ENCODE assay signal across 19 cellular contexts in the genomic region with DNA sequence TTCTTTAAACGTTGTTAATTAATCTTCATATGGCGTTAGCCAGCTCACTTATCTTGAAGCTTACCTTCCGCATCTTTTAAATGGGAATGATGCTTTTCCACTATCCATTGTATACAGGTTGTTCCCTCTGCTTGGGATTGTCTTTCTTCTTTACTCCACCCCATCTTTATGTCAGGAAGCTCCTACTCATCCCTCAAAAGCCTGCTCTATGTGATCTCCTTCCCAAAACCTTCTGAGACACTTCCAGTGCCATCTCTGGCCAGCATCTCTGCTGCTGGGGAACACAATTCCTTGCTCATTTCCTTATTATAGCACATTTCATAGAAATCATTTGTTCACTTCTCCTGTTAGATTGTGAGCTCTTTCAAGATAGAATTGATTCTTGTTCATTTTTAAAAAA. TPM values are rescaled to one million over a fixed set of nuclear protein-coding genes. Genes with fewer than 3 reads are reported as not detected.
DNase-seq lines count a peak whose midpoint lies in the region; ATAC-seq, FAIRE-seq and TF ChIP-seq lines count a peak whose summit lies in the region.
"Had no signal": no experiment of that assay in that cellular context is flagged by ENCODE, and none has a peak within 500 bp of the region (broad histone marks: within the 10 kb centered on the region; RNA-seq: fewer than 3 reads in every experiment).

No MANE protein-coding gene starts in this region.

- H3K9me3 ChIP-seq in HEK293 (ENCODE audit: control insufficient read depth, insufficient read depth, low read depth, low read length) (no peaks in the 10 kb centered on the region), body of pancreas (no peaks in the 10 kb centered on the region)
- H3K9me3 ChIP-seq: left lung, testis had no signal

- no peak for DNase-seq in activated T-cell treated with anti-CD3 and anti-CD28 coated beads, Interleukin-2, amount 50 U/mL, for 4 hours
- DNase-seq in activated T-cell treated with anti-CD3 and anti-CD28 coated beads for 4 hours (no peak), germinal center (ENCODE audit: low spot score) (no peak), GM12892 (ENCODE audit: insufficient read length) (no peak), body of pancreas (no peak)
- DNase-seq in stimulated activated effector memory CD8-positive, alpha-beta T cell treated with anti-CD3 and anti-CD28 coated beads, Interleukin-12 subunit alpha, Interleukin-12 subunit beta, amount 100 ng/mL, for 72 hours (ENCODE audit: low spot score in 2 of 2): no peak
- DNase-seq: activated CD4-positive, alpha-beta T cell treated with anti-CD3 and anti-CD28 coated beads for 4 hours; activated naive CD4-positive, alpha-beta T cell treated with anti-CD3 and anti-CD28 coated beads for 36 hours; erythroblast; foreskin fibroblast; left lung; NCI-H2081 treated with DMSO at 0.1 percent for 48 hours; testis had no signal

- TF ChIP-seq CTCF in HEK293 (tag by site-specific recombination; IDR thresholded peaks at IDR 0.05): no peak
- TF ChIP-seq CTCF in body of pancreas (IDR thresholded peaks at IDR 0.05): no peak

- TF ChIP-seq POLR2A in GM12892 (IDR thresholded peaks at IDR 0.05; ENCODE audit: low read depth, low read length) (no peak), body of pancreas (IDR thresholded peaks at IDR 0.05) (no peak)

- H3K27ac ChIP-seq in HEK293 (ENCODE audit: extremely low read depth, low read depth, low read length) (no peak overlapping the region), body of pancreas (no peak overlapping the region)
- H3K27ac ChIP-seq: left lung, testis had no signal

- H3K36me3 ChIP-seq in HEK293 (ENCODE audit: control insufficient read depth in 2 of 2, insufficient read depth in 1 of 2, low read length in 2 of 2) (no peaks in the 10 kb centered on the region), body of pancreas (replicated peaks in 1 of 2; ENCODE audit: insufficient read depth in 1 of 2, low read depth in 2 of 2) (no peaks in the 10 kb centered on the region)
- H3K36me3 ChIP-seq: left lung had no signal

- peak overlapping the region; percentile 8 for H3K4me3 Mint-ChIP-seq in activated T-cell treated with anti-CD3 and anti-CD28 coated beads, Interleukin-2, amount 50 U/mL, for 4 hours
- no peak overlapping the region for H3K4me3 Mint-ChIP-seq in dendritic cell treated with granulocyte-macrophage colony-stimulating factor and Interleukin-4, amounts not matched to agents 40 ng/mL and 50 ng/mL, for 4 days
- peak overlapping the region; percentile 76 for H3K4me3 Mint-ChIP-seq in stimulated activated effector memory CD8-positive, alpha-beta T cell treated with anti-CD3 and anti-CD28 coated beads, Interleukin-12 subunit alpha, Interleukin-12 subunit beta, amount 100 ng/mL, for 72 hours
- H3K4me3 Mint-ChIP-seq: activated naive CD4-positive, alpha-beta T cell treated with anti-CD3 and anti-CD28 coated beads for 36 hours; CD14-positive monocyte; mesothelial cell of epicardium had no signal

- FAIRE-seq in GM12892 (lab: Jason Lieb, UNC): no peak
- FAIRE-seq: astrocyte had no signal

- CTCF ChIA-PET in HEK293 (lab: Yijun Ruan, JAX): interaction anchor here (0.6 to 1.3 kb wide), 4 partner anchors 17 to 233 kb away, joined by 3 to 4 read pairs (median 3); no protein-coding TSS in a partner anchor

- H3K4me3 ChIP-seq in HEK293 (ENCODE audit: low read depth, low read length) (no peak overlapping the region), body of pancreas (no peak overlapping the region)
- H3K4me3 ChIP-seq: left lung, testis had no signal

- H3K4me1 Mint-ChIP-seq in activated T-cell treated with anti-CD3 and anti-CD28 coated beads, Interleukin-2, amount 50 U/mL, for 4 hours (ENCODE audit: low read depth): peaks cover 85% of the 10 kb centered on the region
- H3K4me1 Mint-ChIP-seq in dendritic cell treated with granulocyte-macrophage colony-stimulating factor and Interleukin-4, amounts not matched to agents 40 ng/mL and 50 ng/mL, for 4 days (ENCODE audit: low read depth): peaks cover 52% of the 10 kb centered on the region
- H3K4me1 Mint-ChIP-seq in stimulated activated effector memory CD8-positive, alpha-beta T cell treated with anti-CD3 and anti-CD28 coated beads, Interleukin-12 subunit alpha, Interleukin-12 subunit beta, amount 100 ng/mL, for 72 hours: peaks cover 85% of the 10 kb centered on the region

- no peaks in the 10 kb centered on the region for H3K27me3 ChIP-seq in body of pancreas
- H3K27me3 ChIP-seq: left lung, testis had no signal

- H3K27ac Mint-ChIP-seq in dendritic cell treated with granulocyte-macrophage colony-stimulating factor and Interleukin-4, amounts not matched to agents 40 ng/mL and 50 ng/mL, for 4 days: peak overlapping the region; percentile 21
- H3K27ac Mint-ChIP-seq in stimulated activated effector memory CD8-positive, alpha-beta T cell treated with anti-CD3 and anti-CD28 coated beads, Interleukin-12 subunit alpha, Interleukin-12 subunit beta, amount 100 ng/mL, for 72 hours: no peak overlapping the region
- H3K27ac Mint-ChIP-seq: activated naive CD4-positive, alpha-beta T cell treated with anti-CD3 and anti-CD28 coated beads for 36 hours; mesothelial cell of epicardium; progenitor cell of endocrine pancreas had no signal

- no peaks in the 10 kb centered on the region for H3K9me3 Mint-ChIP-seq in activated T-cell treated with anti-CD3 and anti-CD28 coated beads, Interleukin-2, amount 50 U/mL, for 4 hours
- H3K9me3 Mint-ChIP-seq in dendritic cell treated with granulocyte-macrophage colony-stimulating factor and Interleukin-4, amounts not matched to agents 40 ng/mL and 50 ng/mL, for 4 days: no peaks in the 10 kb centered on the region
- H3K9me3 Mint-ChIP-seq in stimulated activated effector memory CD8-positive, alpha-beta T cell treated with anti-CD3 and anti-CD28 coated beads, Interleukin-12 subunit alpha, Interleukin-12 subunit beta, amount 100 ng/mL, for 72 hours: no peaks in the 10 kb centered on the region
- H3K9me3 Mint-ChIP-seq: activated naive CD4-positive, alpha-beta T cell treated with anti-CD3 and anti-CD28 coated beads for 36 hours; CD14-positive monocyte had no signal

- H3K4me1 ChIP-seq in HEK293 (ENCODE audit: control insufficient read depth, insufficient read depth, low read length) (peaks cover 7% of the 10 kb centered on the region), body of pancreas (peaks cover 15% of the 10 kb centered on the region)

- peaks cover 18% of the 10 kb centered on the region for H3K36me3 Mint-ChIP-seq in activated T-cell treated with anti-CD3 and anti-CD28 coated beads, Interleukin-2, amount 50 U/mL, for 4 hours (ENCODE audit: insufficient read depth)
- H3K36me3 Mint-ChIP-seq in dendritic cell treated with granulocyte-macrophage colony-stimulating factor and Interleukin-4, amounts not matched to agents 40 ng/mL and 50 ng/mL, for 4 days (ENCODE audit: low read depth): peaks cover 6% of the 10 kb centered on the region
- peaks cover 44% of the 10 kb centered on the region for H3K36me3 Mint-ChIP-seq in stimulated activated effector memory CD8-positive, alpha-beta T cell treated with anti-CD3 and anti-CD28 coated beads, Interleukin-12 subunit alpha, Interleukin-12 subunit beta, amount 100 ng/mL, for 72 hours

- intact Hi-C loops in dendritic cell treated with granulocyte-macrophage colony-stimulating factor and Interleukin-4, amounts not matched to agents 40 ng/mL and 50 ng/mL, for 4 days (cut with micrococcal nuclease): no loop called here
- intact Hi-C loops in body of pancreas (cut with DNase I): no loop called here

- POLR2A ChIA-PET in HEK293 (lab: Yijun Ruan, JAX): no interaction called here

- ATAC-seq in activated T-cell treated with anti-CD3 and anti-CD28 coated beads, Interleukin-2, amount 50 U/mL, for 4 hours: no peak
- ATAC-seq in stimulated activated effector memory CD8-positive, alpha-beta T cell treated with anti-CD3 and anti-CD28 coated beads, Interleukin-12 subunit alpha, Interleukin-12 subunit beta, amount 100 ng/mL, for 72 hours: no peak
- no peak for ATAC-seq in body of pancreas
- ATAC-seq: left lung had no signal

- WGBS in body of pancreas, 2 donors: 86 to 87% methylated on average over 3 of the region's 3 CpGs

- H3K27me3 Mint-ChIP-seq in activated T-cell treated with anti-CD3 and anti-CD28 coated beads, Interleukin-2, amount 50 U/mL, for 4 hours (ENCODE audit: low read depth): no peaks in the 10 kb centered on the region
- no peaks in the 10 kb centered on the region for H3K27me3 Mint-ChIP-seq in dendritic cell treated with granulocyte-macrophage colony-stimulating factor and Interleukin-4, amounts not matched to agents 40 ng/mL and 50 ng/mL, for 4 days
- H3K27me3 Mint-ChIP-seq: progenitor cell of endocrine pancreas had no signal

TF ChIP-seq in HEK293, 187 proteins besides CTCF, POLR2A, EP300 and RAD21:
- TF ChIP-seq ZNF2 (tag by site-specific recombination; IDR thresholded peaks at IDR 0.05) (no peak), ZNF19 (tag by site-specific recombination; IDR thresholded peaks at IDR 0.05; ENCODE audit: low read depth) (no peak), MEIS1 (CRISPR knock-in tag; IDR thresholded peaks at IDR 0.05; ENCODE audit: borderline replicate concordance) (no peak), ZFP3 (tag by site-specific recombination; IDR thresholded peaks at IDR 0.05; ENCODE audit: low read depth) (peak; percentile 83), PRDM1 (tag by site-specific recombination; IDR thresholded peaks at IDR 0.05) (no peak)

RNA-seq across cellular contexts. Expression of gene RASA2, which starts 4.3 kb away (rescaled TPM):
- 10 to 100 TPM; 31.0 to 37.0 (median 32.4) TPM for total RNA-seq in activated T-cell treated with anti-CD3 and anti-CD28 coated beads, Interleukin-2, amount 50 U/mL, for 4 hours
- polyA plus RNA-seq in GM12892 (2012; ENCODE audit: missing spikeins): 5.2 TPM
- 10 to 100 TPM in 1 of 2 donors, 1 to 10 TPM in 1; 6.9 to 19.2 TPM for total RNA-seq in body of pancreas
